Comparison of ENCODE assay signal across 8 cellular contexts in genomic region chr3:9750556-9751411, GRCh38. TPM values are rescaled to one million over a fixed set of nuclear protein-coding genes. Genes with fewer than 3 reads are reported as not detected.
DNase-seq lines count a peak whose midpoint lies in the region; ATAC-seq, FAIRE-seq and TF ChIP-seq lines count a peak whose summit lies in the region.

No MANE protein-coding gene starts in this region.

- H3K4me1 ChIP-seq in K562 (replicated peaks in 1 of 2; ENCODE audit: control insufficient read depth in 2 of 2, insufficient read depth in 2 of 2, low read length in 2 of 2) (peaks cover 12 to 31% of the 10 kb centered on the region in 2 experiments; a peak in 4 of 5 replicates), lower lobe of right lung (peaks cover 36% of the 10 kb centered on the region), upper lobe of right lung (peaks cover 26% of the 10 kb centered on the region)

- H3K27me3 ChIP-seq in BJ (ENCODE audit: control insufficient read depth, insufficient read depth, low read length) (no peaks in the 10 kb centered on the region), K562 (ENCODE audit: control insufficient read depth in 2 of 2, insufficient read depth in 2 of 2, low read length in 2 of 2) (no peaks in the 10 kb centered on the region), lower lobe of right lung (ENCODE audit: low read depth) (no peaks in the 10 kb centered on the region), upper lobe of right lung (no peaks in the 10 kb centered on the region)

- H3K4me3 ChIP-seq in BJ (ENCODE audit: low read depth, low read length) (peak overlapping the region; percentile 67), K562 (peak overlapping the region; percentile 69), lower lobe of right lung (peak overlapping the region; percentile 88), upper lobe of right lung (peak overlapping the region; percentile 91)

- peak overlapping the region; percentile 95 for H2AFZ ChIP-seq in K562 (ENCODE audit: low read depth, low read length)

- ATAC-seq in K562 (peak; percentile 13), lower lobe of right lung (no peak), upper lobe of right lung (no peak), HG02852 (IDR thresholded peaks at IDR 0.05; ENCODE audit: unreplicated experiment) (no peak), HG03442 (IDR thresholded peaks at IDR 0.05; ENCODE audit: unreplicated experiment) (no peak)

- no peaks in the 10 kb centered on the region for H3K27me3 Mint-ChIP-seq in IgD-negative memory B cell

- H3K9ac ChIP-seq in K562 (ENCODE audit: insufficient read depth in 1 of 2, low read depth in 2 of 2, low read length in 2 of 2) = peak overlapping the region; percentile 78 to 92

- peaks cover 5% of the 10 kb centered on the region for H3K36me3 Mint-ChIP-seq in IgD-negative memory B cell

- no peak for FAIRE-seq in K562 (lab: Jason Lieb, UNC)

- peak overlapping the region; percentile 93 to 98 (median 94) for H3K27ac Mint-ChIP-seq in IgD-negative memory B cell

- H3K36me3 ChIP-seq in BJ (ENCODE audit: control insufficient read depth, insufficient read depth, low read length) = peaks cover 23% of the 10 kb centered on the region
- H3K36me3 ChIP-seq in K562 (ENCODE audit: control insufficient read depth, insufficient read depth, low read length) = peaks cover 64% of the 10 kb centered on the region
- H3K36me3 ChIP-seq in lower lobe of right lung = peaks cover 64% of the 10 kb centered on the region
- peaks cover 55% of the 10 kb centered on the region for H3K36me3 ChIP-seq in upper lobe of right lung

- no peak for TF ChIP-seq EP300 in K562 (IDR thresholded peaks at IDR 0.05; ENCODE audit: low read length)

- intact Hi-C loops in K562 (cut with micrococcal nuclease) (loop anchor here (1.0 kb wide), 1 partner anchor 42 kb away; the partner anchor contains the start of gene TADA3), lower lobe of right lung (cut with DNase I) (no loop called here), upper lobe of right lung (cut with DNase I) (no loop called here)

- DNase-seq in BJ (ENCODE audit: low read depth) = no peak
- DNase-seq in K562 (ENCODE audit: extremely low read depth in 1 of 4, low spot score in 3 of 4) = peak; percentile 48 to 60 (median 50)
- DNase-seq in lower lobe of right lung = no peak
- DNase-seq in upper lobe of right lung = no peak
- DNase-seq in stimulated activated CD4-positive, alpha-beta T cell treated with anti-CD3 and anti-CD28 coated beads, Interleukin-4, amount 100 ng/mL, for 4 hours = no peak

- TF ChIP-seq POLR2A in K562 (conservative IDR thresholded peaks at IDR 0.05) = no peak

- POLR2A ChIA-PET in BJ (lab: Charles Lee) (no interaction called here), K562 (lab: Yijun Ruan, JAX) (interaction anchor here (0.6 to 1.5 kb wide), 11 partner anchors 11 to 435 kb away, joined by 3 to 5 read pairs (median 3); partner anchors contain the start of gene BRPF1)

- in situ Hi-C loops in K562 (cut with MboI) = no loop called here

- H3K9me1 ChIP-seq in K562 (ENCODE audit: control insufficient read depth, insufficient read depth, low read length) = no peaks in the 10 kb centered on the region

- no TSS peak for BruUV-seq in K562 (replicated peaks; lab: Mats Ljungman, UMichigan)

- H3K4me3 Mint-ChIP-seq in IgD-negative memory B cell = peak overlapping the region; percentile 90 to 99 (median 96)

- peak overlapping the region; percentile 95 for H3K4me2 ChIP-seq in K562 (ENCODE audit: insufficient read depth, low read length)

- TF ChIP-seq CTCF in BJ (IDR thresholded peaks at IDR 0.05; ENCODE audit: insufficient read depth, low read depth, low read length) = no peak
- no peak for TF ChIP-seq CTCF in K562 (IDR thresholded peaks at IDR 0.05 in 2 of 3, conservative IDR thresholded peaks at IDR 0.05 in 1 of 3; ENCODE audit: insufficient read depth in 2 of 3, low read depth in 1 of 3, low read length in 3 of 3)
- TF ChIP-seq CTCF in lower lobe of right lung (IDR thresholded peaks at IDR 0.05) = no peak
- TF ChIP-seq CTCF in upper lobe of right lung (IDR thresholded peaks at IDR 0.05) = no peak

- no peaks in the 10 kb centered on the region for H4K20me1 ChIP-seq in K562 (replicated peaks; ENCODE audit: control insufficient read depth, insufficient read depth, low read length)

- WGBS in K562 (ENCODE audit: insufficient coverage, low coverage, missing lambda C conversion rate) = 14% methylated on average over 17 of the region's 17 CpGs

- H3K9me3 ChIP-seq in K562 (replicated peaks; ENCODE audit: control insufficient read depth, insufficient read depth, low read depth, low read length) (no peaks in the 10 kb centered on the region), lower lobe of right lung (no peaks in the 10 kb centered on the region), upper lobe of right lung (no peaks in the 10 kb centered on the region)

- CTCF ChIA-PET in BJ (lab: Yijun Ruan, JAX) = interaction anchor here (0.6 to 1.0 kb wide), 2 partner anchors 13 to 441 kb away, joined by 3 read pairs; no protein-coding TSS in a partner anchor
- CTCF ChIA-PET in K562 (lab: Yijun Ruan, JAX; ENCODE audit: low intra/inter-chr PET ratio) = no interaction called here

- TF ChIP-seq RAD21 in K562 (CRISPR knock-in tag; conservative IDR thresholded peaks at IDR 0.05 in 1 of 2, IDR thresholded peaks at IDR 0.05 in 1 of 2) = no peak

- H3K27ac ChIP-seq in K562 (ENCODE audit: extremely low read depth, low read depth, low read length) (peak overlapping the region; percentile 82), lower lobe of right lung (peak overlapping the region; percentile 87), upper lobe of right lung (peak overlapping the region; percentile 81)

- peaks cover 16% of the 10 kb centered on the region for H3K79me2 ChIP-seq in K562 (ENCODE audit: control insufficient read depth, insufficient read depth, low read length)

- peaks cover 31 to 34% (median 33%) of the 10 kb centered on the region in 3 donors for H3K4me1 Mint-ChIP-seq in IgD-negative memory B cell

- no peaks in the 10 kb centered on the region for H3K9me3 Mint-ChIP-seq in IgD-negative memory B cell

RNA-seq across cellular contexts. Expression of gene OGG1, which starts 1.0 kb away (rescaled TPM):
- polyA plus RNA-seq in BJ (2011; rRNA removed) (27.3 and 40.9 TPM in 2 replicates), IgD-negative memory B cell (20.7 TPM), K562 (2011; rRNA removed) (26.6 and 31.0 TPM in 2 replicates), K562 (2014; fragmentation: Illumina TruSeq; extraction: Trizol) (32.3 and 33.0 TPM in 2 replicates), K562 (2014; fragmentation: Nextera tagmentation; extraction: Ambion mirVana) (10 to 100 TPM in 1 of 2 experiments, 1 to 10 TPM in 1; 6.6 to 12.0 TPM), K562 (2014; rRNA removed) (24.4 and 26.5 TPM in 2 replicates)
- polyA minus RNA-seq in BJ (2011; rRNA and poly(A)+ RNA removed) = 19.1 and 58.9 TPM in 2 replicates
- 74.9 and 150 TPM in 2 replicates for total RNA-seq in K562 (2011; cell fraction: chromatin; rRNA removed; ENCODE audit: low replicate concordance)
- 93.6 and 122 TPM in 2 replicates for total RNA-seq in K562 (2011; cell fraction: nucleolus; rRNA removed)
- 99.4 and 140 TPM in 2 replicates for total RNA-seq in K562 (2011; cell fraction: nucleoplasm; rRNA removed)
- total RNA-seq in K562 (2014; rRNA removed) (27.6 and 39.3 TPM in 2 replicates), K562 (2014; rRNA removed; fragmentation: Illumina TruSeq; extraction: Trizol) (14.6 and 18.2 TPM in 2 replicates), K562 (2015; rRNA removed; fragmentation: Illumina TruSeq; extraction: Trizol) (26.4 and 27.5 TPM in 2 replicates), K562 (2021) (23.6 and 25.7 TPM in 2 replicates), lower lobe of right lung (21.5 TPM), upper lobe of right lung (17.2 TPM)
- 27.6 and 51.7 TPM in 2 replicates for polyA plus RNA-seq in K562 (2011; cell fraction: cytosol; rRNA removed)
- polyA plus RNA-seq in K562 (2011; cell fraction: nucleus; rRNA removed) = 41.4 and 56.0 TPM in 2 replicates
- polyA plus RNA-seq in K562 (2012) = 23.4 and 31.1 TPM in 2 replicates
- polyA minus RNA-seq in K562 (2011; rRNA and poly(A)+ RNA removed) = 38.9 and 47.9 TPM in 2 replicates
- 16.7 and 29.9 TPM in 2 replicates for polyA minus RNA-seq in K562 (2011; cell fraction: cytosol; rRNA and poly(A)+ RNA removed)
- polyA minus RNA-seq in K562 (2011; cell fraction: nucleus; rRNA and poly(A)+ RNA removed) = 52.4 and 57.1 TPM in 2 replicates

RNA-seq across cellular contexts. Expression of gene CAMK1, which starts 19.0 kb away (rescaled TPM):
- polyA plus RNA-seq in BJ (2011; rRNA removed) (21.6 and 32.6 TPM in 2 replicates), IgD-negative memory B cell (0.65 TPM), K562 (2011; rRNA removed) (7.3 and 8.4 TPM in 2 replicates), K562 (2014; fragmentation: Illumina TruSeq; extraction: Trizol) (6.0 and 6.2 TPM in 2 replicates), K562 (2014; fragmentation: Nextera tagmentation; extraction: Ambion mirVana) (under 1 TPM; 0.23 to 0.39 TPM), K562 (2014; rRNA removed) (7.7 and 10.6 TPM in 2 replicates)
- polyA minus RNA-seq in BJ (2011; rRNA and poly(A)+ RNA removed) = 7.5 and 8.7 TPM in 2 replicates
- 2.0 and 4.8 TPM in 2 replicates for total RNA-seq in K562 (2011; cell fraction: chromatin; rRNA removed; ENCODE audit: low replicate concordance)
- total RNA-seq in K562 (2011; cell fraction: nucleolus; rRNA removed) = 4.2 and 4.6 TPM in 2 replicates
- 2.3 and 3.2 TPM in 2 replicates for total RNA-seq in K562 (2011; cell fraction: nucleoplasm; rRNA removed)
- total RNA-seq in K562 (2014; rRNA removed) (10.7 and 13.9 TPM in 2 replicates), K562 (2014; rRNA removed; fragmentation: Illumina TruSeq; extraction: Trizol) (4.4 and 4.7 TPM in 2 replicates), K562 (2015; rRNA removed; fragmentation: Illumina TruSeq; extraction: Trizol) (6.1 and 6.6 TPM in 2 replicates), K562 (2021) (5.2 and 6.2 TPM in 2 replicates), lower lobe of right lung (30.8 TPM), upper lobe of right lung (35.7 TPM)
- polyA plus RNA-seq in K562 (2011; cell fraction: cytosol; rRNA removed) = 5.8 and 12.1 TPM in 2 replicates
- polyA plus RNA-seq in K562 (2011; cell fraction: nucleus; rRNA removed) = 6.0 and 9.9 TPM in 2 replicates
- polyA plus RNA-seq in K562 (2012) = 7.7 and 9.7 TPM in 2 replicates
- 2.6 and 2.9 TPM in 2 replicates for polyA minus RNA-seq in K562 (2011; rRNA and poly(A)+ RNA removed)
- polyA minus RNA-seq in K562 (2011; cell fraction: cytosol; rRNA and poly(A)+ RNA removed) = 3.1 and 3.6 TPM in 2 replicates
- polyA minus RNA-seq in K562 (2011; cell fraction: nucleus; rRNA and poly(A)+ RNA removed) = 1.3 and 2.4 TPM in 2 replicates

RNA-seq across cellular contexts. Expression of gene BRPF1, which starts 19.2 kb away (rescaled TPM):
- polyA plus RNA-seq in BJ (2011; rRNA removed) = 5.7 and 10.0 TPM in 2 replicates
- 13.0 and 15.8 TPM in 2 replicates for polyA minus RNA-seq in BJ (2011; rRNA and poly(A)+ RNA removed)
- polyA plus RNA-seq in IgD-negative memory B cell = 14.2 TPM
- total RNA-seq in K562 (2011; cell fraction: chromatin; rRNA removed; ENCODE audit: low replicate concordance) = 33.6 and 67.8 TPM in 2 replicates
- total RNA-seq in K562 (2011; cell fraction: nucleolus; rRNA removed) = 33.7 and 49.2 TPM in 2 replicates
- total RNA-seq in K562 (2011; cell fraction: nucleoplasm; rRNA removed) = 26.6 and 32.0 TPM in 2 replicates
- 29.9 and 38.9 TPM in 2 replicates for total RNA-seq in K562 (2014; rRNA removed)
- total RNA-seq in K562 (2014; rRNA removed; fragmentation: Illumina TruSeq; extraction: Trizol) = 12.6 and 13.5 TPM in 2 replicates
- total RNA-seq in K562 (2015; rRNA removed; fragmentation: Illumina TruSeq; extraction: Trizol) = 23.5 and 25.5 TPM in 2 replicates
- total RNA-seq in K562 (2021) = 40.2 and 40.6 TPM in 2 replicates
- polyA plus RNA-seq in K562 (2011; rRNA removed) = 12.7 and 16.6 TPM in 2 replicates
- polyA plus RNA-seq in K562 (2011; cell fraction: cytosol; rRNA removed) = 12.3 and 19.3 TPM in 2 replicates
- polyA plus RNA-seq in K562 (2011; cell fraction: nucleus; rRNA removed) = 46.8 and 95.4 TPM in 2 replicates
- polyA plus RNA-seq in K562 (2012) = 23.7 and 24.3 TPM in 2 replicates
- polyA plus RNA-seq in K562 (2014; fragmentation: Illumina TruSeq; extraction: Trizol) = 26.7 and 30.5 TPM in 2 replicates
- polyA plus RNA-seq in K562 (2014; fragmentation: Nextera tagmentation; extraction: Ambion mirVana) = 1 to 10 TPM; 1.1 to 1.4 TPM
- 26.0 and 32.8 TPM in 2 replicates for polyA plus RNA-seq in K562 (2014; rRNA removed)
- 14.6 and 16.9 TPM in 2 replicates for polyA minus RNA-seq in K562 (2011; rRNA and poly(A)+ RNA removed)
- polyA minus RNA-seq in K562 (2011; cell fraction: cytosol; rRNA and poly(A)+ RNA removed) = 15.2 and 22.2 TPM in 2 replicates
- 24.9 and 29.5 TPM in 2 replicates for polyA minus RNA-seq in K562 (2011; cell fraction: nucleus; rRNA and poly(A)+ RNA removed)
- 22.3 TPM for total RNA-seq in lower lobe of right lung
- 23.7 TPM for total RNA-seq in upper lobe of right lung

RNA-seq across cellular contexts. Expression of gene TADA3, which starts 41.5 kb away (rescaled TPM):
- polyA plus RNA-seq in BJ (2011; rRNA removed) = 84.6 and 113 TPM in 2 replicates
- 48.2 and 71.8 TPM in 2 replicates for polyA minus RNA-seq in BJ (2011; rRNA and poly(A)+ RNA removed)
- 52.6 TPM for polyA plus RNA-seq in IgD-negative memory B cell
- 29.0 and 52.4 TPM in 2 replicates for total RNA-seq in K562 (2011; cell fraction: chromatin; rRNA removed; ENCODE audit: low replicate concordance)
- total RNA-seq in K562 (2011; cell fraction: nucleolus; rRNA removed) = 42.1 and 48.7 TPM in 2 replicates
- 34.6 and 42.7 TPM in 2 replicates for total RNA-seq in K562 (2011; cell fraction: nucleoplasm; rRNA removed)
- total RNA-seq in K562 (2014; rRNA removed) = 110 and 136 TPM in 2 replicates
- 32.7 and 40.6 TPM in 2 replicates for total RNA-seq in K562 (2014; rRNA removed; fragmentation: Illumina TruSeq; extraction: Trizol)
- 74.5 and 74.8 TPM in 2 replicates for total RNA-seq in K562 (2015; rRNA removed; fragmentation: Illumina TruSeq; extraction: Trizol)
- total RNA-seq in K562 (2021) = 85.8 and 89.7 TPM in 2 replicates
- polyA plus RNA-seq in K562 (2011; rRNA removed) = 60.6 and 62.8 TPM in 2 replicates
- polyA plus RNA-seq in K562 (2011; cell fraction: cytosol; rRNA removed) = 74.1 and 114 TPM in 2 replicates
- polyA plus RNA-seq in K562 (2011; cell fraction: nucleus; rRNA removed) = 61.6 and 83.0 TPM in 2 replicates
- polyA plus RNA-seq in K562 (2012) = 75.7 and 143 TPM in 2 replicates
- polyA plus RNA-seq in K562 (2014; fragmentation: Illumina TruSeq; extraction: Trizol) = 97.8 and 103 TPM in 2 replicates
- polyA plus RNA-seq in K562 (2014; fragmentation: Nextera tagmentation; extraction: Ambion mirVana) = 1 to 10 TPM; 4.1 to 6.3 TPM
- 91.6 and 94.0 TPM in 2 replicates for polyA plus RNA-seq in K562 (2014; rRNA removed)
- 29.9 and 37.5 TPM in 2 replicates for polyA minus RNA-seq in K562 (2011; rRNA and poly(A)+ RNA removed)
- 52.9 and 57.8 TPM in 2 replicates for polyA minus RNA-seq in K562 (2011; cell fraction: cytosol; rRNA and poly(A)+ RNA removed)
- 19.1 and 22.5 TPM in 2 replicates for polyA minus RNA-seq in K562 (2011; cell fraction: nucleus; rRNA and poly(A)+ RNA removed)
- total RNA-seq in lower lobe of right lung = 53.8 TPM
- total RNA-seq in upper lobe of right lung = 55.8 TPM

RNA-seq across cellular contexts. Expression of gene ARPC4, which starts 42.1 kb away (rescaled TPM):
- polyA plus RNA-seq in BJ (2011; rRNA removed) (238 and 257 TPM in 2 replicates), IgD-negative memory B cell (262 TPM), K562 (2011; rRNA removed) (60.3 and 106 TPM in 2 replicates), K562 (2014; fragmentation: Illumina TruSeq; extraction: Trizol) (119 and 128 TPM in 2 replicates), K562 (2014; fragmentation: Nextera tagmentation; extraction: Ambion mirVana) (10 to 100 TPM; 20.1 to 28.1 TPM), K562 (2014; rRNA removed) (112 and 129 TPM in 2 replicates)
- 111 and 168 TPM in 2 replicates for polyA minus RNA-seq in BJ (2011; rRNA and poly(A)+ RNA removed)
- 240 and 326 TPM in 2 replicates for total RNA-seq in K562 (2011; cell fraction: chromatin; rRNA removed; ENCODE audit: low replicate concordance)
- total RNA-seq in K562 (2011; cell fraction: nucleolus; rRNA removed) = 165 and 200 TPM in 2 replicates
- 225 and 232 TPM in 2 replicates for total RNA-seq in K562 (2011; cell fraction: nucleoplasm; rRNA removed)
- total RNA-seq in K562 (2014; rRNA removed) (138 and 139 TPM in 2 replicates), K562 (2014; rRNA removed; fragmentation: Illumina TruSeq; extraction: Trizol) (132 and 143 TPM in 2 replicates), K562 (2015; rRNA removed; fragmentation: Illumina TruSeq; extraction: Trizol) (118 and 131 TPM in 2 replicates), K562 (2021) (153 and 154 TPM in 2 replicates), lower lobe of right lung (170 TPM), upper lobe of right lung (148 TPM)
- 69.7 and 88.3 TPM in 2 replicates for polyA plus RNA-seq in K562 (2011; cell fraction: cytosol; rRNA removed)
- 76.1 and 100.0 TPM in 2 replicates for polyA plus RNA-seq in K562 (2011; cell fraction: nucleus; rRNA removed)
- 106 and 149 TPM in 2 replicates for polyA plus RNA-seq in K562 (2012)
- polyA minus RNA-seq in K562 (2011; rRNA and poly(A)+ RNA removed) = 147 and 187 TPM in 2 replicates
- 104 and 125 TPM in 2 replicates for polyA minus RNA-seq in K562 (2011; cell fraction: cytosol; rRNA and poly(A)+ RNA removed)
- polyA minus RNA-seq in K562 (2011; cell fraction: nucleus; rRNA and poly(A)+ RNA removed) = 79.2 and 112 TPM in 2 replicates

Comparison
In these comparisons a context has a peak if more than half of its experiments do, and no peak if none do; other contexts are left out.
1. DNase-seq: peak in K562 (4 of 4); none in BJ (single experiment), lower lobe of right lung (single experiment), upper lobe of right lung (single experiment) and stimulated activated CD4-positive, alpha-beta T cell treated with anti-CD3 and anti-CD28 coated beads, Interleukin-4, amount 100 ng/mL, for 4 hours (0 of 2).
2. Peak in every context shown above with its lines, with median percentiles within 50 percentile points of each other: H3K4me3 ChIP-seq and H3K27ac ChIP-seq.